ENCODE assay signal across 1 cellular context in the genomic region with DNA sequence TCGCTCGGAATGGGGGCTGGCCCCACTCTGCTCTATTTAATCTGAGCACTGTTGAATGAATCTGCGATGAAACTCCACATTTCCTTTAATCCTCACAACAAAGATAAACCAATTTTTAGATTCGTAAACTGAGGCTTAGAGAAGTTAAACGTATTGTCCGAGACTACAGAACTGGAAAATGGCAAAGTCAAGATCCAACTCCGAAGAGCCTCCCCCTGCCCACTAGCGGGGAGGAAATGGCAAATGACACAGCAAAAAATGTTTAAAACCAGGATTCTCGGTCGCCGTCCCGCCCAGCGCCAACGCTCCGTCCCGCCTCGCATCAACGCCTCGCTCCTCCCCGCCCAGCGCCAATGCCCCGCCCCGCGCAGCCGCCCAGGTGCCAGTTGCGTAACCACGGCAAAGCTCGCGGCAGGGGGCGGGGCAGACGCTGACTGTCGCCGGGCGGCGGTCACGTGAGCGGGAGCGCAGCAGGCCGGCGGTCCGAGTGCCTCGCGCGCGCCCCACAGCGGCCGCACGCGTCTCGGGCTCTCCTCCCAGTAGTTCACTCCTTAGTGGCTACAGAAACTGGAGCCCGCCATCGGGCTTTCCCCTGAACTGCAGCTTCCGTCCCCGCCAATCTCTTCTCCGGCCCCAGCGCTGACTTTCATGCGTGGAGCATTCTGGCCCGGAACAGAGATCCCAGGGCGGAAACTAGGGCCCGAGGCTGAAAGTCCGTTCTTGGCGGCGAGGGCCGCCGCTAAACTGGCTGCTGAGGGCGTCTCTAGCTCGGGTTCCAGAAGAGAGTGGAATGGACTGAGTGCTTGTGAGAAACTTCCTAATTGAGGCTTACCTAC.
TF ChIP-seq lines count a peak whose summit lies in the region.

No MANE protein-coding gene starts in this region.

TF ChIP-seq in HepG2, 621 proteins besides CTCF, POLR2A, EP300 and RAD21 (continued from another document and continues in another):
- 0 out of 2 replicates have a peak, but pooled peaks have one; percentile 36 for TF ChIP-seq ZKSCAN8 (CRISPR knock-in tag; IDR thresholded peaks at IDR 0.05; ENCODE audit: borderline replicate concordance)
- TF ChIP-seq, protein P1, sequence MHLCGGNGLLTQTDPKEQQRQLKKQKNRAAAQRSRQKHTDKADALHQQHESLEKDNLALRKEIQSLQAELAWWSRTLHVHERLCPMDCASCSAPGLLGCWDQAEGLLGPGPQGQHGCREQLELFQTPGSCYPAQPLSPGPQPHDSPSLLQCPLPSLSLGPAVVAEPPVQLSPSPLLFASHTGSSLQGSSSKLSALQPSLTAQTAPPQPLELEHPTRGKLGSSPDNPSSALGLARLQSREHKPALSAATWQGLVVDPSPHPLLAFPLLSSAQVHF (CRISPR knock-in tag; IDR thresholded peaks at IDR 0.05): peak; percentile 76; the same call in 1 of the 2 replicates
- 0 out of 2 replicates have a peak, but pooled peaks have one; percentile 37 for TF ChIP-seq HOXA5 (CRISPR knock-in tag; IDR thresholded peaks at IDR 0.05)
- peak; percentile 73; the same call in 1 of the 2 replicates for TF ChIP-seq ZIK1 (CRISPR knock-in tag; IDR thresholded peaks at IDR 0.05; ENCODE audit: borderline replicate concordance, low read depth)
- peak; percentile 92 for TF ChIP-seq TAF1 (CRISPR knock-in tag; IDR thresholded peaks at IDR 0.05)
- TF ChIP-seq, protein P2, sequence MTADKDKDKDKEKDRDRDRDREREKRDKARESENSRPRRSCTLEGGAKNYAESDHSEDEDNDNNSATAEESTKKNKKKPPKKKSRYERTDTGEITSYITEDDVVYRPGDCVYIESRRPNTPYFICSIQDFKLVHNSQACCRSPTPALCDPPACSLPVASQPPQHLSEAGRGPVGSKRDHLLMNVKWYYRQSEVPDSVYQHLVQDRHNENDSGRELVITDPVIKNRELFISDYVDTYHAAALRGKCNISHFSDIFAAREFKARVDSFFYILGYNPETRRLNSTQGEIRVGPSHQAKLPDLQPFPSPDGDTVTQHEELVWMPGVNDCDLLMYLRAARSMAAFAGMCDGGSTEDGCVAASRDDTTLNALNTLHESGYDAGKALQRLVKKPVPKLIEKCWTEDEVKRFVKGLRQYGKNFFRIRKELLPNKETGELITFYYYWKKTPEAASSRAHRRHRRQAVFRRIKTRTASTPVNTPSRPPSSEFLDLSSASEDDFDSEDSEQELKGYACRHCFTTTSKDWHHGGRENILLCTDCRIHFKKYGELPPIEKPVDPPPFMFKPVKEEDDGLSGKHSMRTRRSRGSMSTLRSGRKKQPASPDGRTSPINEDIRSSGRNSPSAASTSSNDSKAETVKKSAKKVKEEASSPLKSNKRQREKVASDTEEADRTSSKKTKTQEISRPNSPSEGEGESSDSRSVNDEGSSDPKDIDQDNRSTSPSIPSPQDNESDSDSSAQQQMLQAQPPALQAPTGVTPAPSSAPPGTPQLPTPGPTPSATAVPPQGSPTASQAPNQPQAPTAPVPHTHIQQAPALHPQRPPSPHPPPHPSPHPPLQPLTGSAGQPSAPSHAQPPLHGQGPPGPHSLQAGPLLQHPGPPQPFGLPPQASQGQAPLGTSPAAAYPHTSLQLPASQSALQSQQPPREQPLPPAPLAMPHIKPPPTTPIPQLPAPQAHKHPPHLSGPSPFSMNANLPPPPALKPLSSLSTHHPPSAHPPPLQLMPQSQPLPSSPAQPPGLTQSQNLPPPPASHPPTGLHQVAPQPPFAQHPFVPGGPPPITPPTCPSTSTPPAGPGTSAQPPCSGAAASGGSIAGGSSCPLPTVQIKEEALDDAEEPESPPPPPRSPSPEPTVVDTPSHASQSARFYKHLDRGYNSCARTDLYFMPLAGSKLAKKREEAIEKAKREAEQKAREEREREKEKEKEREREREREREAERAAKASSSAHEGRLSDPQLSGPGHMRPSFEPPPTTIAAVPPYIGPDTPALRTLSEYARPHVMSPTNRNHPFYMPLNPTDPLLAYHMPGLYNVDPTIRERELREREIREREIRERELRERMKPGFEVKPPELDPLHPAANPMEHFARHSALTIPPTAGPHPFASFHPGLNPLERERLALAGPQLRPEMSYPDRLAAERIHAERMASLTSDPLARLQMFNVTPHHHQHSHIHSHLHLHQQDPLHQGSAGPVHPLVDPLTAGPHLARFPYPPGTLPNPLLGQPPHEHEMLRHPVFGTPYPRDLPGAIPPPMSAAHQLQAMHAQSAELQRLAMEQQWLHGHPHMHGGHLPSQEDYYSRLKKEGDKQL (CRISPR knock-in tag; IDR thresholded peaks at IDR 0.05; ENCODE audit: low read depth): peak; percentile 39; the same call in 1 of the 2 replicates
- TF ChIP-seq NFKBIZ (CRISPR knock-in tag; IDR thresholded peaks at IDR 0.05): no peak
- TF ChIP-seq ZZZ3 (CRISPR knock-in tag; IDR thresholded peaks at IDR 0.05; ENCODE audit: borderline replicate concordance): no peak
- peak; percentile 57; the same call in 1 of the 2 replicates for TF ChIP-seq MAFF (IDR thresholded peaks at IDR 0.05; ENCODE audit: low read depth, low read length)
- TF ChIP-seq ZNF615 (CRISPR knock-in tag; IDR thresholded peaks at IDR 0.05; ENCODE audit: borderline replicate concordance): no peak
- TF ChIP-seq, protein P3, sequence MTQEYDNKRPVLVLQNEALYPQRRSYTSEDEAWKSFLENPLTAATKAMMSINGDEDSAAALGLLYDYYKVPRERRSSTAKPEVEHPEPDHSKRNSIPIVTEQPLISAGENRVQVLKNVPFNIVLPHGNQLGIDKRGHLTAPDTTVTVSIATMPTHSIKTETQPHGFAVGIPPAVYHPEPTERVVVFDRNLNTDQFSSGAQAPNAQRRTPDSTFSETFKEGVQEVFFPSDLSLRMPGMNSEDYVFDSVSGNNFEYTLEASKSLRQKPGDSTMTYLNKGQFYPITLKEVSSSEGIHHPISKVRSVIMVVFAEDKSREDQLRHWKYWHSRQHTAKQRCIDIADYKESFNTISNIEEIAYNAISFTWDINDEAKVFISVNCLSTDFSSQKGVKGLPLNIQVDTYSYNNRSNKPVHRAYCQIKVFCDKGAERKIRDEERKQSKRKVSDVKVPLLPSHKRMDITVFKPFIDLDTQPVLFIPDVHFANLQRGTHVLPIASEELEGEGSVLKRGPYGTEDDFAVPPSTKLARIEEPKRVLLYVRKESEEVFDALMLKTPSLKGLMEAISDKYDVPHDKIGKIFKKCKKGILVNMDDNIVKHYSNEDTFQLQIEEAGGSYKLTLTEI (CRISPR knock-in tag; conservative IDR thresholded peaks at IDR 0.05): no peak
- TF ChIP-seq ZNF232 (CRISPR knock-in tag; IDR thresholded peaks at IDR 0.05; ENCODE audit: borderline replicate concordance): peak; percentile 38; the same call in 1 of the 2 replicates
- TF ChIP-seq NR1H2 (CRISPR knock-in tag; IDR thresholded peaks at IDR 0.05; ENCODE audit: borderline replicate concordance, low read depth): no peak
- peak; percentile 48; the same call in 1 of the 2 replicates for TF ChIP-seq ZNF709 (CRISPR knock-in tag; IDR thresholded peaks at IDR 0.05)
- no peak for TF ChIP-seq MLLT10 (CRISPR knock-in tag; IDR thresholded peaks at IDR 0.05)
- TF ChIP-seq PHF8 (CRISPR knock-in tag; IDR thresholded peaks at IDR 0.05): peak; percentile 69
- no peak for TF ChIP-seq GTF2F1 (IDR thresholded peaks at IDR 0.05; ENCODE audit: low read length)
- peak; percentile 78 for TF ChIP-seq HDAC1 (CRISPR knock-in tag; IDR thresholded peaks at IDR 0.05)
- no peak for TF ChIP-seq NR3C1 (CRISPR knock-in tag; IDR thresholded peaks at IDR 0.05)
- peak; percentile 72; the same call in 1 of the 2 replicates for TF ChIP-seq KLF9 (CRISPR knock-in tag; IDR thresholded peaks at IDR 0.05; ENCODE audit: low read depth)
- no peak for TF ChIP-seq CBX1 (IDR thresholded peaks at IDR 0.05; ENCODE audit: low read depth)
- no peak for TF ChIP-seq ESRRA (CRISPR knock-in tag; IDR thresholded peaks at IDR 0.05; ENCODE audit: low read depth)
- TF ChIP-seq, protein P4, sequence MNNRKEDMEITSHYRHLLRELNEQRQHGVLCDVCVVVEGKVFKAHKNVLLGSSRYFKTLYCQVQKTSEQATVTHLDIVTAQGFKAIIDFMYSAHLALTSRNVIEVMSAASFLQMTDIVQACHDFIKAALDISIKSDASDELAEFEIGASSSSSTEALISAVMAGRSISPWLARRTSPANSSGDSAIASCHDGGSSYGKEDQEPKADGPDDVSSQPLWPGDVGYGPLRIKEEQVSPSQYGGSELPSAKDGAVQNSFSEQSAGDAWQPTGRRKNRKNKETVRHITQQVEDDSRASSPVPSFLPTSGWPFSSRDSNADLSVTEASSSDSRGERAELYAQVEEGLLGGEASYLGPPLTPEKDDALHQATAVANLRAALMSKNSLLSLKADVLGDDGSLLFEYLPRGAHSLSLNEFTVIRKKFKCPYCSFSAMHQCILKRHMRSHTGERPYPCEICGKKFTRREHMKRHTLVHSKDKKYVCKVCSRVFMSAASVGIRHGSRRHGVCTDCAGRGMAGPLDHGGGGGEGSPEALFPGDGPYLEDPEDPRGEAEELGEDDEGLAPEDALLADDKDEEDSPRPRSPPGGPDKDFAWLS (CRISPR knock-in tag; IDR thresholded peaks at IDR 0.05; ENCODE audit: borderline replicate concordance): no peak
- TF ChIP-seq HNF4A (CRISPR knock-in tag; IDR thresholded peaks at IDR 0.05): no peak
- TF ChIP-seq, protein P5, sequence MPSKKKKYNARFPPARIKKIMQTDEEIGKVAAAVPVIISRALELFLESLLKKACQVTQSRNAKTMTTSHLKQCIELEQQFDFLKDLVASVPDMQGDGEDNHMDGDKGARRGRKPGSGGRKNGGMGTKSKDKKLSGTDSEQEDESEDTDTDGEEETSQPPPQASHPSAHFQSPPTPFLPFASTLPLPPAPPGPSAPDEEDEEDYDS (CRISPR knock-in tag; IDR thresholded peaks at IDR 0.05): no peak; the same call in none of the 2 replicates
- TF ChIP-seq FOSL1 (CRISPR knock-in tag; IDR thresholded peaks at IDR 0.05; ENCODE audit: borderline replicate concordance): no peak
- no peak; the same call in 1 of the 2 replicates for TF ChIP-seq ZNF567 (CRISPR knock-in tag; IDR thresholded peaks at IDR 0.05; ENCODE audit: borderline replicate concordance)
- TF ChIP-seq ZNF772 (CRISPR knock-in tag; IDR thresholded peaks at IDR 0.05): peak; percentile 77
- no peak for TF ChIP-seq ARID2 (CRISPR knock-in tag; IDR thresholded peaks at IDR 0.05; ENCODE audit: borderline replicate concordance)
- no peak for TF ChIP-seq HNRNPH1 (optimal IDR thresholded peaks at IDR 0.05; ENCODE audit: low read depth, low read length)
- TF ChIP-seq JARID2 (CRISPR knock-in tag; IDR thresholded peaks at IDR 0.05; ENCODE audit: insufficient replicate concordance): no peak
- no peak; the same call in 1 of the 2 replicates for TF ChIP-seq HES4 (CRISPR knock-in tag; IDR thresholded peaks at IDR 0.05; ENCODE audit: borderline replicate concordance)
- TF ChIP-seq ZNF101 (CRISPR knock-in tag; IDR thresholded peaks at IDR 0.05; ENCODE audit: borderline replicate concordance, low read depth): no peak
- TF ChIP-seq FLYWCH1 (CRISPR knock-in tag; IDR thresholded peaks at IDR 0.05): no peak
- TF ChIP-seq, protein P6, sequence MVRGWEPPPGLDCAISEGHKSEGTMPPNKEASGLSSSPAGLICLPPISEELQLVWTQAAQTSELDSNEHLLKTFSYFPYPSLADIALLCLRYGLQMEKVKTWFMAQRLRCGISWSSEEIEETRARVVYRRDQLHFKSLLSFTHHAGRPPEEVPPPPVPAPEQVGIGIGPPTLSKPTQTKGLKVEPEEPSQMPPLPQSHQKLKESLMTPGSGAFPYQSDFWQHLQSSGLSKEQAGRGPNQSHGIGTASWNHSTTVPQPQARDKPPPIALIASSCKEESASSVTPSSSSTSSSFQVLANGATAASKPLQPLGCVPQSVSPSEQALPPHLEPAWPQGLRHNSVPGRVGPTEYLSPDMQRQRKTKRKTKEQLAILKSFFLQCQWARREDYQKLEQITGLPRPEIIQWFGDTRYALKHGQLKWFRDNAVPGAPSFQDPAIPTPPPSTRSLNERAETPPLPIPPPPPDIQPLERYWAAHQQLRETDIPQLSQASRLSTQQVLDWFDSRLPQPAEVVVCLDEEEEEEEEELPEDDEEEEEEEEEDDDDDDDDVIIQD (CRISPR knock-in tag; IDR thresholded peaks at IDR 0.05; ENCODE audit: low read depth): 0 out of 2 replicates have a peak, but pooled peaks have one; percentile 13
- TF ChIP-seq KDM1A (CRISPR knock-in tag; IDR thresholded peaks at IDR 0.05): no peak; the same call in 1 of the 2 replicates
- TF ChIP-seq MZF1 (CRISPR knock-in tag; IDR thresholded peaks at IDR 0.05; ENCODE audit: borderline replicate concordance): no peak
- TF ChIP-seq, protein P7, sequence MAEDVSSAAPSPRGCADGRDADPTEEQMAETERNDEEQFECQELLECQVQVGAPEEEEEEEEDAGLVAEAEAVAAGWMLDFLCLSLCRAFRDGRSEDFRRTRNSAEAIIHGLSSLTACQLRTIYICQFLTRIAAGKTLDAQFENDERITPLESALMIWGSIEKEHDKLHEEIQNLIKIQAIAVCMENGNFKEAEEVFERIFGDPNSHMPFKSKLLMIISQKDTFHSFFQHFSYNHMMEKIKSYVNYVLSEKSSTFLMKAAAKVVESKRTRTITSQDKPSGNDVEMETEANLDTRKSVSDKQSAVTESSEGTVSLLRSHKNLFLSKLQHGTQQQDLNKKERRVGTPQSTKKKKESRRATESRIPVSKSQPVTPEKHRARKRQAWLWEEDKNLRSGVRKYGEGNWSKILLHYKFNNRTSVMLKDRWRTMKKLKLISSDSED (CRISPR knock-in tag; IDR thresholded peaks at IDR 0.05): no peak
- no peak for TF ChIP-seq ZC3H4 (CRISPR knock-in tag; IDR thresholded peaks at IDR 0.05; ENCODE audit: borderline replicate concordance)
- TF ChIP-seq ZNF780A (CRISPR knock-in tag; IDR thresholded peaks at IDR 0.05): no peak
- peak; percentile 38; the same call in 1 of the 2 replicates for TF ChIP-seq MIXL1 (CRISPR knock-in tag; IDR thresholded peaks at IDR 0.05)
- peak; percentile 83; the same call in 1 of the 2 replicates for TF ChIP-seq IRF2 (CRISPR knock-in tag; IDR thresholded peaks at IDR 0.05)
- TF ChIP-seq, protein P8, sequence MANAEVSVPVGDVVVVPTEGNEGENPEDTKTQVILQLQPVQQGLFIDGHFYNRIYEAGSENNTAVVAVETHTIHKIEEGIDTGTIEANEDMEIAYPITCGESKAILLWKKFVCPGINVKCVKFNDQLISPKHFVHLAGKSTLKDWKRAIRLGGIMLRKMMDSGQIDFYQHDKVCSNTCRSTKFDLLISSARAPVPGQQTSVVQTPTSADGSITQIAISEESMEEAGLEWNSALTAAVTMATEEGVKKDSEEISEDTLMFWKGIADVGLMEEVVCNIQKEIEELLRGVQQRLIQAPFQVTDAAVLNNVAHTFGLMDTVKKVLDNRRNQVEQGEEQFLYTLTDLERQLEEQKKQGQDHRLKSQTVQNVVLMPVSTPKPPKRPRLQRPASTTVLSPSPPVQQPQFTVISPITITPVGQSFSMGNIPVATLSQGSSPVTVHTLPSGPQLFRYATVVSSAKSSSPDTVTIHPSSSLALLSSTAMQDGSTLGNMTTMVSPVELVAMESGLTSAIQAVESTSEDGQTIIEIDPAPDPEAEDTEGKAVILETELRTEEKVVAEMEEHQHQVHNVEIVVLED (CRISPR knock-in tag; IDR thresholded peaks at IDR 0.05; ENCODE audit: borderline replicate concordance): peak; percentile 93
- peak; percentile 91 for TF ChIP-seq MAFG (CRISPR knock-in tag; IDR thresholded peaks at IDR 0.05)
